In the genomic region with DNA sequence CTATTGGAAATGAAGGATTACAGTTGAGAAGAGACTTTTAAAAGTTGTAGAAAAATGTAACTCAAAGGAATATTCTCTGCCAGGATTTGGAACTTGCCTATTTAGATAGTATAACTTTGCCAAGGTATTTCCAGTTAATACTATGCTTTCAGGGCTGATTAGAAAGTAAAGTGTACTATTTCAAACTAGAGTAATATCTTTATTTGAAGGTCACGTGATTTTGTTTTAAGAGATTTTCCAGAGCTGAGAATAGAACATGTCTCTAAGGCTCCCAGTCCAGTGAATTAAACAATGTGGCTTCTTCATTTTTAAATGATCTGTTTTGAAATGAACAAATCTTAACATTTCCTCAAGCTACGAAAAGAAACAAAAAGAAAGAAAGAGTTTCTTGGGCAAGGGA, we compare ENCODE assay signal across 24 cellular contexts. TPM values are rescaled to one million over a fixed set of nuclear protein-coding genes. Genes with fewer than 3 reads are reported as not detected.
"Had no signal": no experiment of that assay in that cellular context is flagged by ENCODE, and none has a peak within 500 bp of the region (broad histone marks: within the 10 kb centered on the region; RNA-seq: fewer than 3 reads in every experiment).

No MANE protein-coding gene starts in this region.

- ATAC-seq: Panc1, PC-3, SK-N-SH treated with all-trans-retinoic acid at 6 μM for 48 hours had no signal

- H3K27ac ChIP-seq: RWPE1 had no signal

- H3K36me3 ChIP-seq: MG63 had no signal

- H3K27me3 ChIP-seq: MG63 had no signal

- DNase-seq: Karpas-422; KBM-7; MG63; NCI-H1092; NCI-H1105 treated with DMSO at 0.1 percent for 48 hours; NCI-H1417 treated with DMSO at 0.1 percent for 48 hours; NCI-H146; NCI-H1694 treated with DMSO at 0.1 percent for 48 hours; NCI-H1930; NCI-H2081; NCI-H2171; NCI-H226; NCI-H446; NCI-H510A; NCI-H524 treated with DMSO at 0.1 percent for 48 hours; NCI-H774; NK-92 treated with Interleukin-12 subunit alpha and Interleukin-12 subunit beta, amount 100 ng/mL, for 24 hours; PC-3; SHP77; T-helper 1 cell had no signal

- H3K9me3 ChIP-seq: MG63 had no signal

- H3K4me3 ChIP-seq: MG63 had no signal

RNA-seq across cellular contexts. Expression of a gene that starts 53.9 kb away (rescaled TPM):
- polyA plus RNA-seq: IgD-negative memory B cell had no signal
